1 cellular context compared by ENCODE assay signal in genomic region chr1:241639040-241639652, GRCh38.
TF ChIP-seq lines count a peak whose summit lies in the region.

No MANE protein-coding gene starts in this region.

TF ChIP-seq in IMR-90, 13 proteins besides CTCF, POLR2A, EP300 and RAD21 (continued from another document):
- TF ChIP-seq USF2 (IDR thresholded peaks at IDR 0.05; ENCODE audit: low read depth, low read length) = no peak
- TF ChIP-seq FOS (IDR thresholded peaks at IDR 0.05; ENCODE audit: low read depth, low read length) = no peak
- TF ChIP-seq CHD1 (IDR thresholded peaks at IDR 0.05; ENCODE audit: low read depth, low read length) = no peak
- TF ChIP-seq MXI1 (IDR thresholded peaks at IDR 0.05; ENCODE audit: borderline replicate concordance, low read depth, low read length) = no peak
- TF ChIP-seq RCOR1 (IDR thresholded peaks at IDR 0.05; ENCODE audit: insufficient replicate concordance, low read length) = no peak
- TF ChIP-seq CEBPB (IDR thresholded peaks at IDR 0.05; ENCODE audit: low read depth, low read length) = no peak
- TF ChIP-seq ELK1 (IDR thresholded peaks at IDR 0.05; ENCODE audit: borderline replicate concordance, low read depth, low read length) = no peak
- no peak for TF ChIP-seq MAZ (IDR thresholded peaks at IDR 0.05; ENCODE audit: borderline replicate concordance, low read depth, low read length)
